In genomic region chr19:1284293-1284978, GRCh38 we compare ENCODE assay signal across 1 cellular context.
TF ChIP-seq lines count a peak whose summit lies in the region.

No MANE protein-coding gene starts in this region.

TF ChIP-seq in IMR-90, 13 proteins besides CTCF, POLR2A, EP300 and RAD21:
- TF ChIP-seq MXI1 (IDR thresholded peaks at IDR 0.05; ENCODE audit: borderline replicate concordance, low read depth, low read length) (no peak), MAFK (IDR thresholded peaks at IDR 0.05; ENCODE audit: low read depth, low read length) (no peak), BHLHE40 (IDR thresholded peaks at IDR 0.05; ENCODE audit: low read depth, low read length) (no peak), MAZ (IDR thresholded peaks at IDR 0.05; ENCODE audit: borderline replicate concordance, low read depth, low read length) (no peak), CHD1 (IDR thresholded peaks at IDR 0.05; ENCODE audit: low read depth, low read length) (no peak), RCOR1 (IDR thresholded peaks at IDR 0.05; ENCODE audit: insufficient replicate concordance, low read length) (no peak)
